ENCODE assay signal across 8 cellular contexts in genomic region chr6:27156874-27157460, GRCh38.
DNase-seq lines count a peak whose midpoint lies in the region; ATAC-seq and TF ChIP-seq lines count a peak whose summit lies in the region.

No MANE protein-coding gene starts in this region.

- H3K4me3 ChIP-seq in OCI-LY1 (ENCODE audit: low read depth, low read length, poor library complexity, severe bottlenecking) (peak overlapping the region; percentile 64), esophagus muscularis mucosa (peak overlapping the region; percentile 36 to 53 (median 43)), prostate gland (peak overlapping the region; percentile 26 to 31)

- H3K9me3 ChIP-seq in OCI-LY1 (ENCODE audit: low read length) = no peaks in the 10 kb centered on the region
- no peaks in the 10 kb centered on the region for H3K9me3 ChIP-seq in esophagus muscularis mucosa
- H3K9me3 ChIP-seq in prostate gland = no peaks in the 10 kb centered on the region

- H3K27ac ChIP-seq in OCI-LY1 (ENCODE audit: low read depth, low read length, poor library complexity, severe bottlenecking) (peak overlapping the region; percentile 46), esophagus muscularis mucosa (replicated peaks in 1 of 4) (no peak overlapping the region), prostate gland (peak overlapping the region; percentile 56 to 64)

- H3K79me2 ChIP-seq in OCI-LY1 (ENCODE audit: insufficient read depth, low read length) = no peaks in the 10 kb centered on the region

- H3F3A ChIP-seq in OCI-LY1 (ENCODE audit: insufficient read depth, low read length) = no peaks in the 10 kb centered on the region

- H3K9ac ChIP-seq in OCI-LY1 (ENCODE audit: low read length) = peak overlapping the region; percentile 64

- TF ChIP-seq POLR2A in esophagus muscularis mucosa (IDR thresholded peaks at IDR 0.05; ENCODE audit: low read depth) (no peak), prostate gland (IDR thresholded peaks at IDR 0.05) (no peak)

- peaks cover 31% of the 10 kb centered on the region for H3K4me1 ChIP-seq in OCI-LY1 (ENCODE audit: insufficient read depth, low read length, severe bottlenecking)
- H3K4me1 ChIP-seq in esophagus muscularis mucosa = peaks cover 0 to 17% (median 12%) of the 10 kb centered on the region in 4 donors
- no peaks in the 10 kb centered on the region for H3K4me1 ChIP-seq in prostate gland (replicated peaks)

- intact Hi-C loops in esophagus muscularis mucosa (cut with DNase I) = no loop called here
- intact Hi-C loops in prostate gland (cut with DNase I) = no loop called here

- peak overlapping the region; percentile 88 for H3K4me2 ChIP-seq in OCI-LY1 (ENCODE audit: low read length)

- H3K36me3 ChIP-seq in OCI-LY1 (ENCODE audit: insufficient read depth, low read length) (no peaks in the 10 kb centered on the region), esophagus muscularis mucosa (no peaks in the 10 kb centered on the region), prostate gland (no peaks in the 10 kb centered on the region)

- ATAC-seq in GM18907 (IDR thresholded peaks at IDR 0.05; ENCODE audit: unreplicated experiment) = peak; percentile 3
- ATAC-seq in HG02763 (IDR thresholded peaks at IDR 0.05; ENCODE audit: unreplicated experiment) = no peak

- 35% methylated on average over 15 of the region's 15 CpGs for WGBS in esophagus muscularis mucosa
- WGBS in prostate gland = 30% methylated on average over 15 of the region's 15 CpGs

- no peaks in the 10 kb centered on the region for H4K20me1 ChIP-seq in OCI-LY1 (ENCODE audit: insufficient read depth, low read length)

- H3K27me3 ChIP-seq in OCI-LY1 (ENCODE audit: insufficient read depth, low read length) (no peaks in the 10 kb centered on the region), esophagus muscularis mucosa (peaks cover 0 to 25% (median 0%) of the 10 kb centered on the region in 4 donors), prostate gland (replicated peaks; ENCODE audit: insufficient read depth) (no peaks in the 10 kb centered on the region)

- DNase-seq in esophagus muscularis mucosa (ENCODE audit: extremely low spot score) (no peak), prostate gland (ENCODE audit: low spot score) (no peak), activated gamma-delta T cell treated with Interleukin-2 at 50 U/mL for 16 hours (no peak), RPMI8226 (no peak), HT-29 (ENCODE audit: low spot score) (no peak)

- TF ChIP-seq EP300 in esophagus muscularis mucosa (IDR thresholded peaks at IDR 0.05) = no peak

- H2AFZ ChIP-seq in OCI-LY1 (ENCODE audit: low read length) = peak overlapping the region; percentile 86

- no peaks in the 10 kb centered on the region for H3K9me2 ChIP-seq in OCI-LY1 (ENCODE audit: low read depth, low read length)

- no peak for TF ChIP-seq CTCF in OCI-LY1 (IDR thresholded peaks at IDR 0.05; ENCODE audit: low read length)
- no peak for TF ChIP-seq CTCF in esophagus muscularis mucosa (IDR thresholded peaks at IDR 0.05)
- TF ChIP-seq CTCF in prostate gland (IDR thresholded peaks at IDR 0.05) = no peak

Comparison
In these comparisons a context has a peak if more than half of its experiments do, and no peak if none do; other contexts are left out.
1. H3K27ac ChIP-seq: peak in OCI-LY1 (single experiment) and prostate gland (2 of 2); none in esophagus muscularis mucosa (0 of 4).
2. Peak in every context shown above with its lines, with median percentiles within 50 percentile points of each other: H3K4me3 ChIP-seq.